In genomic region chr19:17947815-17948473, GRCh38 we compare ENCODE assay signal across 8 cellular contexts. TPM values are rescaled to one million over a fixed set of nuclear protein-coding genes. Genes with fewer than 3 reads are reported as not detected.
DNase-seq lines count a peak whose midpoint lies in the region; ATAC-seq and TF ChIP-seq lines count a peak whose summit lies in the region.

No MANE protein-coding gene starts in this region.

- ATAC-seq in HG03439 (IDR thresholded peaks at IDR 0.05; ENCODE audit: unreplicated experiment) = peak; percentile 57
- peak; percentile 68 to 70 for ATAC-seq in activated CD4-positive, CD25-positive, alpha-beta regulatory T cell treated with anti-CD3 and anti-CD28 coated beads, Interleukin-2, amount 50 U/mL, for 24 hours

- peak; percentile 12 for TF ChIP-seq POLR2A in GM19099 (IDR thresholded peaks at IDR 0.05; ENCODE audit: extremely low read depth, insufficient read length, low read depth)

- DNase-seq in AG08396 (ENCODE audit: low spot score) (peak; percentile 100), NCI-H446 treated with DMSO at 0.1 percent for 48 hours (lab: John Stamatoyannopoulos, UW) (peak; percentile 91), kidney epithelial cell (ENCODE audit: low read depth) (peak; percentile 55)
- peak; percentile 96 for DNase-seq in central memory CD4-positive, alpha-beta T cell
- peak; percentile 95 for DNase-seq in stimulated activated CD4-positive, alpha-beta T cell treated with anti-CD3 and anti-CD28 coated beads, Interleukin-15, amount 100 ng/mL, for 24 hours

- H3K4me3 ChIP-seq in kidney epithelial cell (ENCODE audit: low read depth, low read length) = peak overlapping the region; percentile 45

- TF ChIP-seq CTCF in kidney epithelial cell (IDR thresholded peaks at IDR 0.05; ENCODE audit: insufficient read depth, low read length, poor library complexity, severe bottlenecking) = no peak

- H3K27me3 ChIP-seq in kidney epithelial cell (ENCODE audit: control insufficient read depth, insufficient read depth, low read length) = peaks cover 44% of the 10 kb centered on the region

- no peaks in the 10 kb centered on the region for H3K36me3 ChIP-seq in kidney epithelial cell (ENCODE audit: control insufficient read depth, insufficient read depth, low read length)

RNA-seq across cellular contexts. Expression of gene CCDC124, which starts 15.1 kb away (rescaled TPM):
- 104 and 118 TPM in 2 replicates for total RNA-seq in kidney epithelial cell

RNA-seq across cellular contexts. Expression of gene KCNN1, which starts 19.0 kb away (rescaled TPM):
- 2.3 and 4.7 TPM in 2 replicates for total RNA-seq in kidney epithelial cell

Comparison
In these comparisons a context has a peak if more than half of its experiments do, and no peak if none do; other contexts are left out.
1. Peak in every context shown above with its lines: DNase-seq, ATAC-seq and H3K4me3 ChIP-seq.